ENCODE assay signal across 1 cellular context in genomic region chr9:27536168-27536567, GRCh38.
TF ChIP-seq lines count a peak whose summit lies in the region.

No MANE protein-coding gene starts in this region.

TF ChIP-seq in GM23338, 12 proteins besides CTCF, POLR2A, EP300 and RAD21 (continued from another document):
- TF ChIP-seq REST (IDR thresholded peaks at IDR 0.05; ENCODE audit: unreplicated experiment) (no peak), ZNF114 (CRISPR knock-in tag; IDR thresholded peaks at IDR 0.05) (no peak), NANOG (IDR thresholded peaks at IDR 0.05; ENCODE audit: borderline replicate concordance) (no peak), STAT1 (IDR thresholded peaks at IDR 0.05; ENCODE audit: unreplicated experiment) (no peak), ETS1 (IDR thresholded peaks at IDR 0.05) (no peak), JUNB (IDR thresholded peaks at IDR 0.05; ENCODE audit: unreplicated experiment) (no peak), EZH2 (IDR thresholded peaks at IDR 0.05; ENCODE audit: low read depth, unreplicated experiment) (no peak), POLR2AphosphoS5 (IDR thresholded peaks at IDR 0.05; ENCODE audit: low read depth) (no peak), CREB1 (CRISPR knock-in tag; IDR thresholded peaks at IDR 0.05; ENCODE audit: low read depth) (no peak)
